Comparison of ENCODE assay signal across 1 cellular context in genomic region chr19:58350001-58350801, GRCh38.
TF ChIP-seq lines count a peak whose summit lies in the region.

No MANE protein-coding gene starts in this region.

TF ChIP-seq in HepG2, 621 proteins besides CTCF, POLR2A, EP300 and RAD21:
- TF ChIP-seq KLF6 (CRISPR knock-in tag; IDR thresholded peaks at IDR 0.05) (no peak), BCL6 (CRISPR knock-in tag; IDR thresholded peaks at IDR 0.05) (no peak), ARHGAP35 (CRISPR knock-in tag; IDR thresholded peaks at IDR 0.05; ENCODE audit: borderline replicate concordance) (no peak), CEBPZ (IDR thresholded peaks at IDR 0.05; ENCODE audit: low read length) (no peak), RBFOX2 (IDR thresholded peaks at IDR 0.05; ENCODE audit: low read depth, low read length) (peak; percentile 33; the same call in 1 of the 2 replicates)
